2 cellular contexts compared by ENCODE assay signal in genomic region chr7:107622429-107622828, GRCh38.
TF ChIP-seq lines count a peak whose summit lies in the region.

No MANE protein-coding gene starts in this region.

TF ChIP-seq in SK-N-SH treated with all-trans-retinoic acid at 6 μM for 48 hours, 23 proteins besides CTCF, POLR2A, EP300 and RAD21 (continued from another document):
- peak; percentile 9; the same call in 1 of the 2 replicates for TF ChIP-seq TOX (CRISPR knock-in tag; IDR thresholded peaks at IDR 0.05; ENCODE audit: borderline replicate concordance)
- no peak for TF ChIP-seq TCF4 (CRISPR knock-in tag; IDR thresholded peaks at IDR 0.05; ENCODE audit: borderline replicate concordance)
- TF ChIP-seq RARB (CRISPR knock-in tag; IDR thresholded peaks at IDR 0.05) = no peak
- no peak for TF ChIP-seq BACH2 (CRISPR knock-in tag; IDR thresholded peaks at IDR 0.05; ENCODE audit: borderline replicate concordance)

TF ChIP-seq in SK-N-SH, 30 proteins besides CTCF, POLR2A, EP300 and RAD21:
- TF ChIP-seq USF1 (IDR thresholded peaks at IDR 0.05; ENCODE audit: borderline replicate concordance, low read depth) (no peak), EZH2phosphoT487 (IDR thresholded peaks at IDR 0.05; ENCODE audit: borderline replicate concordance, low read depth) (no peak)
